ENCODE assay signal across 18 cellular contexts in genomic region chr9:135291165-135291564, GRCh38.
A peak's percentile ranks its signal among the peaks of the same experiment; 100 is the strongest.
DNase-seq lines count a peak whose midpoint lies in the region; ATAC-seq and TF ChIP-seq lines count a peak whose summit lies in the region.
"Had no signal": no experiment of that assay in that cellular context is flagged by ENCODE, and none has a peak within 500 bp of the region (broad histone marks: within the 10 kb centered on the region; RNA-seq: fewer than 3 reads in every experiment).

No MANE protein-coding gene starts in this region.

- no peak for ATAC-seq in upper lobe of left lung (ENCODE audit: low FRiP score in 2 of 2)
- ATAC-seq: PC-3 had no signal

- H3T11ph ChIP-seq in H9 (ENCODE audit: low read length) = no peak overlapping the region

- no peak overlapping the region for H3K4me3 Mint-ChIP-seq in H9
- H3K4me3 Mint-ChIP-seq: CD8-positive, alpha-beta memory T cell had no signal

- no peak overlapping the region for H3K14ac ChIP-seq in H9 (ENCODE audit: insufficient read depth, low read length)

- no peak overlapping the region for H3K18ac ChIP-seq in H9 (ENCODE audit: insufficient read length, low read depth, low read length)

- H3K4me3 ChIP-seq in WERI-Rb-1 (ENCODE audit: low read depth, low read length) (no peak overlapping the region; the same call in 1 of the 2 replicates), GM23248 (no peak overlapping the region), upper lobe of left lung (no peak overlapping the region)

- H3K9me3 ChIP-seq in H9 (ENCODE audit: control insufficient read depth, low read depth, low read length) (no peaks in the 10 kb centered on the region), WERI-Rb-1 (ENCODE audit: severe bottlenecking) (no peaks in the 10 kb centered on the region), GM23248 (ENCODE audit: low read depth) (no peaks in the 10 kb centered on the region), upper lobe of left lung (no peaks in the 10 kb centered on the region)

- TF ChIP-seq CTCF in H9 (conservative IDR thresholded peaks at IDR 0.05) (no peak), WERI-Rb-1 (IDR thresholded peaks at IDR 0.05; ENCODE audit: low read depth, low read length) (no peak), upper lobe of left lung (IDR thresholded peaks at IDR 0.05) (no peak)

- H3K27ac Mint-ChIP-seq in H9 = peak overlapping the region in 2 of 3 experiments; percentile 60 to 88; a peak in 3 of 7 replicates

- H3K27me3 ChIP-seq in H9 (ENCODE audit: insufficient read depth, low read length) = no peaks in the 10 kb centered on the region
- H3K27me3 ChIP-seq in WERI-Rb-1 (ENCODE audit: insufficient read depth, low read depth, severe bottlenecking) = no peaks in the 10 kb centered on the region
- H3K27me3 ChIP-seq in GM23248 (replicated peaks; ENCODE audit: insufficient read depth) = peaks cover 15% of the 10 kb centered on the region; the same call in 1 of the 2 replicates
- no peaks in the 10 kb centered on the region for H3K27me3 ChIP-seq in upper lobe of left lung

- no peaks in the 10 kb centered on the region for H3K79me1 ChIP-seq in H9 (ENCODE audit: insufficient read depth, low read depth, low read length, poor library complexity, severe bottlenecking)

- no peak overlapping the region for H3K4me2 ChIP-seq in H9 (ENCODE audit: insufficient read depth, insufficient read length, low read length)
- no peak overlapping the region for H3K4me2 ChIP-seq in GM23248 (ENCODE audit: unreplicated experiment)

- H2BK12ac ChIP-seq in H9 (ENCODE audit: insufficient read length, low read depth, low read length) = no peak overlapping the region

- no peak overlapping the region for H2AK5ac ChIP-seq in H9 (ENCODE audit: insufficient read length, low read length)

- no peaks in the 10 kb centered on the region for H3F3A ChIP-seq in GM23248 (ENCODE audit: insufficient read depth)

- no peaks in the 10 kb centered on the region for H3K9me2 ChIP-seq in GM23248 (ENCODE audit: insufficient read depth)

- H2BK20ac ChIP-seq in H9 (ENCODE audit: low read depth, low read length, poor library complexity, severe bottlenecking) = no peak overlapping the region

- H2AFZ ChIP-seq in H9 (ENCODE audit: low read length) (no peak overlapping the region), GM23248 (no peak overlapping the region)

- no peak for TF ChIP-seq EP300 in upper lobe of left lung (IDR thresholded peaks at IDR 0.05)

- H3K79me2 ChIP-seq in H9 (ENCODE audit: insufficient read depth, low read length) (no peaks in the 10 kb centered on the region), GM23248 (ENCODE audit: insufficient read depth) (no peaks in the 10 kb centered on the region)

- DNase-seq in H9 = no peak
- DNase-seq in WERI-Rb-1 = peak; percentile 79
- peak; percentile 17 for DNase-seq in left kidney (ENCODE audit: low read depth, low spot score)
- peak; percentile 14 for DNase-seq in retina
- no peak for DNase-seq in HuH-7.5 (ENCODE audit: low spot score)
- DNase-seq in GM23248 = no peak
- DNase-seq in upper lobe of left lung = no peak
- DNase-seq: C1 segment of cervical spinal cord; CD8-positive, alpha-beta memory T cell; HCEC 1CT; NCI-H1105 treated with DMSO at 0.1 percent for 48 hours; NCI-H1694; NCI-H2081 treated with DMSO at 0.1 percent for 48 hours; NCI-H446 treated with DMSO at 0.1 percent for 48 hours; NCI-H69; PC-3; RPMI8226; SIG-M5 had no signal

- peaks cover 8% of the 10 kb centered on the region for H3K27me3 Mint-ChIP-seq in H9 (ENCODE audit: low read depth)

- H3K9ac ChIP-seq in H9 (ENCODE audit: extremely low read depth, insufficient read length, low read length) = no peak overlapping the region
- H3K9ac ChIP-seq in GM23248 = no peak overlapping the region

- no peak overlapping the region for H3K27ac ChIP-seq in H9 (ENCODE audit: insufficient read length, low read depth, low read length)
- H3K27ac ChIP-seq in WERI-Rb-1 = peak overlapping the region; percentile 52
- H3K27ac ChIP-seq in GM23248 = no peak overlapping the region
- no peak overlapping the region for H3K27ac ChIP-seq in upper lobe of left lung

- H3K23me2 ChIP-seq in H9 (ENCODE audit: insufficient read length, low read depth, low read length, poor library complexity, severe bottlenecking) = no peaks in the 10 kb centered on the region

- H4K20me1 ChIP-seq in H9 (ENCODE audit: control insufficient read depth, insufficient read depth, insufficient read length) (no peaks in the 10 kb centered on the region), GM23248 (ENCODE audit: insufficient read depth) (no peaks in the 10 kb centered on the region)

- no peak overlapping the region for H2BK120ac ChIP-seq in H9 (ENCODE audit: low read depth, low read length, poor library complexity, severe bottlenecking)

- no peak overlapping the region for H2BK15ac ChIP-seq in H9 (ENCODE audit: low read depth, low read length)

- peaks cover 3% of the 10 kb centered on the region; the same call in 1 of the 2 replicates for H3K4me1 ChIP-seq in H9 (ENCODE audit: insufficient read depth, low read length)
- no peaks in the 10 kb centered on the region for H3K4me1 ChIP-seq in GM23248 (ENCODE audit: insufficient read depth)
- H3K4me1 ChIP-seq in upper lobe of left lung = no peaks in the 10 kb centered on the region

- no peak overlapping the region for H4K8ac ChIP-seq in H9 (replicated peaks; ENCODE audit: insufficient read length, low read depth, low read length)

- peaks cover 5% of the 10 kb centered on the region in 2 experiments; a peak in 3 of 5 replicates for H3K9me3 Mint-ChIP-seq in H9
- H3K9me3 Mint-ChIP-seq: CD8-positive, alpha-beta memory T cell had no signal

- H3K4me1 Mint-ChIP-seq in H9 = peaks cover 41 to 49% of the 10 kb centered on the region in 2 experiments
- H3K4me1 Mint-ChIP-seq: CD8-positive, alpha-beta memory T cell had no signal

- H2BK5ac ChIP-seq in H9 (ENCODE audit: insufficient read length, low read length) = no peak overlapping the region

- H3K36me3 Mint-ChIP-seq in H9 (ENCODE audit: insufficient read depth in 1 of 3, low read depth in 3 of 3) = peaks cover 0 to 4% (median 2%) of the 10 kb centered on the region in 3 experiments; a peak in 3 of 7 replicates
- H3K36me3 Mint-ChIP-seq: CD8-positive, alpha-beta memory T cell had no signal

- no peak overlapping the region for H4K91ac ChIP-seq in H9 (ENCODE audit: insufficient read length, low read depth, low read length)

- no peak for TF ChIP-seq POLR2A in upper lobe of left lung (IDR thresholded peaks at IDR 0.05)

- WGBS in H9 (ENCODE audit: extremely low coverage, insufficient read length, low lambda C conversion rate) = 100% methylated on average over 1 of the region's 17 CpGs
- WGBS in GM23248 (ENCODE audit: low coverage in 1 of 2, low lambda C conversion rate in 2 of 2, missing lambda C conversion rate in 2 of 2), 2 experiments = 31 to 37% methylated on average over 17 of the region's 17 CpGs
- 50 to 58% methylated on average over 17 of the region's 17 CpGs for WGBS in upper lobe of left lung, 2 donors

- no peaks in the 10 kb centered on the region for H3K36me3 ChIP-seq in WERI-Rb-1
- no peaks in the 10 kb centered on the region for H3K36me3 ChIP-seq in GM23248 (ENCODE audit: low read depth)
- H3K36me3 ChIP-seq in upper lobe of left lung = no peaks in the 10 kb centered on the region

- H3K56ac ChIP-seq in H9 (ENCODE audit: insufficient read length, low read depth, low read length) = no peak overlapping the region

- no peak overlapping the region for H4K5ac ChIP-seq in H9 (ENCODE audit: insufficient read length, low read depth, low read length)

- H3K23ac ChIP-seq in H9 (ENCODE audit: insufficient read length, low read depth, low read length) = no peak overlapping the region

- in situ Hi-C loops in GM23248 (cut with MboI) = no loop called here

- no peak overlapping the region for H3K4ac ChIP-seq in H9 (ENCODE audit: low read depth, low read length)

Comparison
In these comparisons a context has a peak if more than half of its experiments do, and no peak if none do; other contexts are left out.
1. DNase-seq: peak in WERI-Rb-1 (single experiment), left kidney (single experiment) and retina (single experiment); none in H9 (single experiment), HuH-7.5 (single experiment), GM23248 (single experiment) and upper lobe of left lung (0 of 2).